In the genomic region with DNA sequence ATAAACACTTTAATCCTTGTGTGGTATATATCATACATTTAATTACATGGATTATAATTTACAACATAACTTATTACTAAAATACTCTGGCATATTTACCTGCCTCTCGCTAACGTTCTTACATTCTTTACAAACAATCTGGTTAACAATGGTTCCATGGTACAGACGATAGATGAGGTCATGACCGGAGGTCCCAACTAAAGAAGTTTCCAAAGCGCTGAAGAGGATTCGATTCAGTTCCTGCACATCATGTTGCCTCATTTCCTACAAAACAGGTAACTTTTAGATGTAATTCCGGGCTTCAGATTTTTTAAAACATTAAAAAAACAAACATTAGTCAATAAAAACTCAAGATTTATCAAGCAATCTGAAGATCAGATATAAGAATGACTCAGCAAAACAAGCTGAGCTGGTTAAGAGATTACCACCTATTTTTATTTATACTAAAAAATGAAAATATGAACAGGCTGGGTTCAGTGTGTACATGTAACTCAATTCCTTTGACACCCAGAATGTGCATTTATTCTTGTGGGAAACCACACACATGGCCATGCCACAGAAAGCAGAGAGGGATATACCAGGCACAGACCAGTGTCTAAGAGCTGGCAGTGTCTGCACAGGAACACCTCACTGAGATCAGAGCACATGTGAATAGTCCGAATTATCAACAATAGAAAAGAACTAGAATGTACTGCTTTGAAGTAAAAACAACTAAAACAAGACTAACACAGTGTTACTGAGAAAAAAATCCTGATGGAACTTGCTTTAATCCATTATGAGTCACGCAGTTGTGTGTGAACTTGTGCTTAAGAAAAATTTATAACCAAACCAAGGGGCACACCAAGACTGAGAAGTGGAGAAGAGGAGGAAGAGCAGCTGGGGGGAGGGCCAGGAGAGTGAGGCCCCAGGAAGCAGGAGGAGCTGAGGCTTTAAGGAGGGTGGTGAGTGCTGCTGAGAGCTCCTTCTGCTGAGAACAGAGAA, we compare ENCODE assay signal across 8 cellular contexts. TPM values are rescaled to one million over a fixed set of nuclear protein-coding genes. Genes with fewer than 3 reads are reported as not detected.
DNase-seq lines count a peak whose midpoint lies in the region; FAIRE-seq and TF ChIP-seq lines count a peak whose summit lies in the region.

No MANE protein-coding gene starts in this region.

- peaks cover 49% of the 10 kb centered on the region for H3K36me3 Mint-ChIP-seq in osteocyte (ENCODE audit: unreplicated experiment)

- no peaks in the 10 kb centered on the region for H3K9me3 Mint-ChIP-seq in osteocyte (ENCODE audit: unreplicated experiment)

- no peaks in the 10 kb centered on the region for H3K9me3 ChIP-seq in small intestine (ENCODE audit: control insufficient read depth, low read depth)

- no peaks in the 10 kb centered on the region for H3K4me1 ChIP-seq in small intestine (ENCODE audit: control insufficient read depth in 2 of 2, insufficient read depth in 1 of 2, low read depth in 1 of 2, low read length in 1 of 2)

- no peaks in the 10 kb centered on the region for H3K36me3 ChIP-seq in brain microvascular endothelial cell (replicated peaks)
- peaks cover 0 to 5% of the 10 kb centered on the region in 2 donors for H3K36me3 ChIP-seq in small intestine (ENCODE audit: control insufficient read depth in 2 of 2, insufficient read depth in 2 of 2, low read length in 2 of 2)

- no peaks in the 10 kb centered on the region for H3K27me3 ChIP-seq in brain microvascular endothelial cell (replicated peaks)
- no peaks in the 10 kb centered on the region for H3K27me3 ChIP-seq in small intestine (ENCODE audit: control insufficient read depth in 2 of 2, insufficient read depth in 2 of 2, low read length in 2 of 2)

- H3K27ac Mint-ChIP-seq in osteocyte (ENCODE audit: unreplicated experiment): peak overlapping the region; percentile 91

- H3K4me3 ChIP-seq in NB4 (ENCODE audit: low read depth, low read length): peak overlapping the region; percentile 37
- H3K4me3 ChIP-seq in brain microvascular endothelial cell (ENCODE audit: low read depth, low read length): no peak overlapping the region
- no peak overlapping the region for H3K4me3 ChIP-seq in small intestine (ENCODE audit: low read depth in 1 of 2, low read length in 2 of 2)

- in situ Hi-C loops in brain microvascular endothelial cell (cut with HindIII; ENCODE audit: low pct_ligation_motif_present, low sequenced_read_pairs): no loop called here

- H3K27ac ChIP-seq in brain microvascular endothelial cell (peak overlapping the region; percentile 85), small intestine (ENCODE audit: low read depth in 1 of 2, low read length in 1 of 2) (no peak overlapping the region)

- H3K27me3 Mint-ChIP-seq in osteocyte (ENCODE audit: unreplicated experiment): no peaks in the 10 kb centered on the region

- 86 to 88% (median 87%) methylated on average over 9 of the region's 9 CpGs for WGBS in small intestine, 3 donors

- DNase-seq in ELR (ENCODE audit: low read depth) (peak; percentile 65), NB4 (ENCODE audit: low read depth) (peak; percentile 91), brain microvascular endothelial cell (peak; percentile 44), osteocyte (ENCODE audit: extremely low spot score, unreplicated experiment) (no peak), NCI-H2107 (lab: John Stamatoyannopoulos, UW) (no peak), small intestine (no peak), GOT3 (lab: John Stamatoyannopoulos, UW) (no peak), head of caudate nucleus (no peak)

- TF ChIP-seq CTCF in NB4 (IDR thresholded peaks at IDR 0.05; ENCODE audit: low read depth, low read length) (no peak), brain microvascular endothelial cell (IDR thresholded peaks at IDR 0.05; ENCODE audit: low read depth, low read length, missing control alignments) (no peak), osteocyte (IDR thresholded peaks at IDR 0.05) (no peak)

- H3K4me3 Mint-ChIP-seq in osteocyte (ENCODE audit: unreplicated experiment): peak overlapping the region; percentile 8

- no peak for TF ChIP-seq POLR2A in NB4 (IDR thresholded peaks at IDR 0.05; ENCODE audit: extremely low read depth, insufficient read length)

- H3K4me1 Mint-ChIP-seq in osteocyte (ENCODE audit: unreplicated experiment): peaks cover 30% of the 10 kb centered on the region

- FAIRE-seq in small intestine (lab: Jason Lieb, UNC): no peak

- intact Hi-C loops in head of caudate nucleus (cut with DNase I): no loop called here

RNA-seq across cellular contexts. Expression of a gene that starts 9.5 kb away (rescaled TPM):
- 36.4 and 40.6 TPM in 2 replicates for total RNA-seq in osteocyte
- 10 to 100 TPM; 19.3 to 40.9 (median 27.8) TPM for polyA plus RNA-seq in small intestine

Comparison
In these comparisons a context has a peak if more than half of its experiments do, and no peak if none do; other contexts are left out.
1. DNase-seq: peak in ELR (single experiment), NB4 (single experiment) and brain microvascular endothelial cell (single experiment); none in osteocyte (single experiment), NCI-H2107 (single experiment), small intestine (single experiment), GOT3 (single experiment) and head of caudate nucleus (0 of 42).